ENCODE assay signal across 9 cellular contexts in the genomic region with DNA sequence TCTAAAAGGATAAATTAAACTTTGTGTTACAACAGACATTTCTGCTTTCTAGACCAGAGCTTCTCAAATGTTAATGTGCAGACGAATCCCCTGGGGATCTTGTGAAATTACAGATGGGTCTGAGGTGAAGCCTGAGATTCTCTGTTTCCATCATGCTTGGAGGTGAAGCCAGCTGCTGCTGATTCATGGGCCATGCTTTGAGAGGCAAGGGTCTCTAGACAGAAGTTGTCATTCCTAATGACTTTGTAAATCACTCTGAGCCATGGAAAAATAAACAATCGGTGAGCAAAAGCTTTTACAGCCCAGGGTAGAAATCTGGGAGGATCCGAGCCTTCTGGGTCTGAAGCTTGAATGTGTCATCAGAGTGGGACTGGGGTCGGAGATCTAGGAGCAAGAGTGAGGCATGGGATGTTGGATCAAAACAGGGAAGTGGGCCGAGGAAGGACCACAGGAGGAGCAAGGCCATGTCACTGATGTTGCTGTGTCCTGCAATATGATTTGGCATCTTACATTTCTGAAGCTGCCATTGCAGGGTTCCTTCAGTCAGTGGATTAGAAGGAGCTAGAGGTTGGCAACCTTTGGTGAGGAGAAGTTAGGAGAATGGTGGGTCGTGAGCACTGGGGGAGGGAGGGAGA.
A peak's percentile ranks its signal among the peaks of the same experiment; 100 is the strongest.
DNase-seq lines count a peak whose midpoint lies in the region; ATAC-seq and TF ChIP-seq lines count a peak whose summit lies in the region.
"Had no signal": no experiment of that assay in that cellular context is flagged by ENCODE, and none has a peak within 500 bp of the region (broad histone marks: within the 10 kb centered on the region; RNA-seq: fewer than 3 reads in every experiment).

No MANE protein-coding gene starts in this region.

- H3K4me3 Mint-ChIP-seq in chondrocyte (ENCODE audit: unreplicated experiment) = no peak overlapping the region
- H3K4me3 Mint-ChIP-seq in type B pancreatic cell = peak overlapping the region; percentile 0
- H3K4me3 Mint-ChIP-seq in activated T-cell treated with anti-CD3 and anti-CD28 coated beads, Interleukin-2, amount 50 U/mL, for 4 hours = no peak overlapping the region

- DNase-seq in DMS 273 (lab: John Stamatoyannopoulos, UW; ENCODE audit: unreplicated experiment) (peak; percentile 67), DMS 273 treated with DMSO at 0.1 percent for 48 hours (lab: John Stamatoyannopoulos, UW) (no peak), chondrocyte (ENCODE audit: low spot score) (no peak), type B pancreatic cell (ENCODE audit: extremely low spot score, unreplicated experiment) (no peak), ovary (no peak), posterior vena cava (ENCODE audit: low spot score) (no peak)
- no peak for DNase-seq in activated T-cell treated with anti-CD3 and anti-CD28 coated beads, Interleukin-2, amount 50 U/mL, for 4 hours
- DNase-seq: stimulated activated CD8-positive, alpha-beta memory T cell treated with anti-CD3 and anti-CD28 coated beads, Interleukin-4, amount 100 ng/mL, for 48 hours had no signal

- no peaks in the 10 kb centered on the region for H3K36me3 ChIP-seq in ovary

- no peak for TF ChIP-seq CTCF in chondrocyte (IDR thresholded peaks at IDR 0.05)
- no peak for TF ChIP-seq CTCF in type B pancreatic cell (conservative IDR thresholded peaks at IDR 0.05)
- TF ChIP-seq CTCF in ovary (IDR thresholded peaks at IDR 0.05) = no peak

- no peak overlapping the region for H3K4me3 ChIP-seq in ovary

- WGBS in ovary, 3 donors = 82 to 85% (median 85%) methylated on average over 6 of the region's 6 CpGs

- peak; percentile 85 for ATAC-seq in HG03432 (IDR thresholded peaks at IDR 0.05; ENCODE audit: unreplicated experiment)
- ATAC-seq in activated T-cell treated with anti-CD3 and anti-CD28 coated beads, Interleukin-2, amount 50 U/mL, for 4 hours = no peak

- H3K4me1 Mint-ChIP-seq in chondrocyte (ENCODE audit: low read depth) = peaks cover 18% of the 10 kb centered on the region
- peaks cover 18% of the 10 kb centered on the region for H3K4me1 Mint-ChIP-seq in type B pancreatic cell (ENCODE audit: unreplicated experiment)
- H3K4me1 Mint-ChIP-seq in activated T-cell treated with anti-CD3 and anti-CD28 coated beads, Interleukin-2, amount 50 U/mL, for 4 hours (ENCODE audit: low read depth) = no peaks in the 10 kb centered on the region

- peaks cover 18% of the 10 kb centered on the region for H3K36me3 Mint-ChIP-seq in chondrocyte (ENCODE audit: low read depth)
- peaks cover 34% of the 10 kb centered on the region for H3K36me3 Mint-ChIP-seq in type B pancreatic cell
- peaks cover 38% of the 10 kb centered on the region for H3K36me3 Mint-ChIP-seq in activated T-cell treated with anti-CD3 and anti-CD28 coated beads, Interleukin-2, amount 50 U/mL, for 4 hours (ENCODE audit: insufficient read depth)

- H3K27ac Mint-ChIP-seq in chondrocyte (ENCODE audit: unreplicated experiment) = peak overlapping the region; percentile 8
- H3K27ac Mint-ChIP-seq in type B pancreatic cell = no peak overlapping the region

- H3K9me3 Mint-ChIP-seq in chondrocyte (ENCODE audit: low read depth) (peaks cover 5% of the 10 kb centered on the region), type B pancreatic cell (peaks cover 7% of the 10 kb centered on the region)
- no peaks in the 10 kb centered on the region for H3K9me3 Mint-ChIP-seq in activated T-cell treated with anti-CD3 and anti-CD28 coated beads, Interleukin-2, amount 50 U/mL, for 4 hours

- no peaks in the 10 kb centered on the region for H3K27me3 ChIP-seq in ovary

- TF ChIP-seq EP300 in ovary (IDR thresholded peaks at IDR 0.05) = no peak

- H3K9me3 ChIP-seq in ovary = no peaks in the 10 kb centered on the region

- H3K27me3 Mint-ChIP-seq in chondrocyte (ENCODE audit: low read depth) = no peaks in the 10 kb centered on the region
- no peaks in the 10 kb centered on the region for H3K27me3 Mint-ChIP-seq in type B pancreatic cell
- no peaks in the 10 kb centered on the region for H3K27me3 Mint-ChIP-seq in activated T-cell treated with anti-CD3 and anti-CD28 coated beads, Interleukin-2, amount 50 U/mL, for 4 hours (ENCODE audit: low read depth)

- no peak for TF ChIP-seq POLR2A in ovary (IDR thresholded peaks at IDR 0.05)

- H3K27ac ChIP-seq in ovary = no peak overlapping the region

- peaks cover 1% of the 10 kb centered on the region for H3K4me1 ChIP-seq in ovary (ENCODE audit: insufficient read depth)

- intact Hi-C loops in ovary (cut with DNase I) = no loop called here
- intact Hi-C loops in posterior vena cava (cut with DNase I) = loop anchor here in 1 of 2 donors (10.0 kb wide), 1 partner anchor 51 kb away; no protein-coding TSS in a partner anchor
